ENCODE assay signal across 1 cellular context in the genomic region with DNA sequence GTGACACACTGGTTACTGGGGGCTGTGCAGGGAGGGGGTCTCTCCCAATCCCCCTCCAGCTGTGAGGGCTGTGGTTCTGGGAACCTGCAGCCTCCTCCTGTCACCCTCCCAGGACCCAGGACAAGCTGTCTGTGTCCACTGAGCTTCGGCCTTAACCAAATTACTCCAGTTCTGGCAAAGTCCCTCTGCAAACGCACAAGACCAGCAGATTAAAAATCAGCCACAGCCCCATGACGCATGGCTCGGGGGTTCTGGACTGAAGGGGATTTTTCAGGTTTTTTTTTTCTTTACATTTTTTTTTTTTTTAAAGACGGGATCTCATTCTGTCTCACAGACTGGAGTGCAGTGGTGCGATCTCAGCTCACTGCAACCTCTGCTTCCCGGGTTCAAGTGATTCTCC.
TF ChIP-seq lines count a peak whose summit lies in the region.

No MANE protein-coding gene starts in this region.

TF ChIP-seq in IMR-90, 13 proteins besides CTCF, POLR2A, EP300 and RAD21:
- TF ChIP-seq MAZ (IDR thresholded peaks at IDR 0.05; ENCODE audit: borderline replicate concordance, low read depth, low read length) (no peak), BHLHE40 (IDR thresholded peaks at IDR 0.05; ENCODE audit: low read depth, low read length) (no peak), FOS (IDR thresholded peaks at IDR 0.05; ENCODE audit: low read depth, low read length) (no peak)
- TF ChIP-seq, protein P1, sequence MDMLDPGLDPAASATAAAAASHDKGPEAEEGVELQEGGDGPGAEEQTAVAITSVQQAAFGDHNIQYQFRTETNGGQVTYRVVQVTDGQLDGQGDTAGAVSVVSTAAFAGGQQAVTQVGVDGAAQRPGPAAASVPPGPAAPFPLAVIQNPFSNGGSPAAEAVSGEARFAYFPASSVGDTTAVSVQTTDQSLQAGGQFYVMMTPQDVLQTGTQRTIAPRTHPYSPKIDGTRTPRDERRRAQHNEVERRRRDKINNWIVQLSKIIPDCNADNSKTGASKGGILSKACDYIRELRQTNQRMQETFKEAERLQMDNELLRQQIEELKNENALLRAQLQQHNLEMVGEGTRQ (IDR thresholded peaks at IDR 0.05; ENCODE audit: low read depth, low read length): no peak
